In genomic region chr7:1436608-1437007, GRCh38 we compare ENCODE assay signal across 5 cellular contexts. TPM values are rescaled to one million over a fixed set of nuclear protein-coding genes. Genes with fewer than 3 reads are reported as not detected.
"Had no signal": no experiment of that assay in that cellular context is flagged by ENCODE, and none has a peak within 500 bp of the region (broad histone marks: within the 10 kb centered on the region; RNA-seq: fewer than 3 reads in every experiment).

No MANE protein-coding gene starts in this region.

- H3K4me3 ChIP-seq: K562 had no signal

- DNase-seq: IMR-90, KBM-7 had no signal

- H3K27ac ChIP-seq: HL-60 had no signal

RNA-seq across cellular contexts. Expression of gene MICALL2, which starts 22.7 kb away (rescaled TPM):
- polyA plus RNA-seq: IgD-negative memory B cell had no signal
